Comparison of ENCODE assay signal across 8 cellular contexts in genomic region chr1:226702957-226703831, GRCh38. TPM values are rescaled to one million over a fixed set of nuclear protein-coding genes. Genes with fewer than 3 reads are reported as not detected.
DNase-seq lines count a peak whose midpoint lies in the region; ATAC-seq lines count a peak whose summit lies in the region.

No MANE protein-coding gene starts in this region.

- H4K8ac ChIP-seq in mesenchymal stem cell (ENCODE audit: low read length), result peak overlapping the region; percentile 96

- H3K27me3 Mint-ChIP-seq in activated CD8-positive, alpha-beta T cell treated with anti-CD3 and anti-CD28 coated beads, Interleukin-2, amount 10 ng/mL, durations not matched to agents 7 days and 5 days (ENCODE audit: low read depth), result no peaks in the 10 kb centered on the region

- H3K79me2 ChIP-seq in ACC112 (ENCODE audit: control insufficient read depth, insufficient read depth, low read length, unreplicated experiment), result no peaks in the 10 kb centered on the region

- H2BK5ac ChIP-seq in mesenchymal stem cell (ENCODE audit: low read depth, low read length, poor library complexity, severe bottlenecking), result peak overlapping the region; percentile 62

- H3K18ac ChIP-seq in mesenchymal stem cell (ENCODE audit: low read depth in 1 of 2, low read length in 2 of 2), result peak overlapping the region; percentile 99

- peaks cover 20% of the 10 kb centered on the region for H3K4me1 ChIP-seq in ACC112 (ENCODE audit: control insufficient read depth, insufficient read depth, low read length, unreplicated experiment)
- H3K4me1 ChIP-seq in effector memory CD4-positive, alpha-beta T cell (ENCODE audit: control insufficient read depth, insufficient read depth, low read length, poor library complexity, severe bottlenecking), result peaks cover 56% of the 10 kb centered on the region
- H3K4me1 ChIP-seq in mesenchymal stem cell (ENCODE audit: control insufficient read depth, insufficient read depth, low read depth, low read length), result peaks cover 6% of the 10 kb centered on the region

- H3K4ac ChIP-seq in mesenchymal stem cell (ENCODE audit: low read depth in 1 of 2, low read length in 2 of 2), result peak overlapping the region; percentile 96 to 99

- H3K36me3 Mint-ChIP-seq in activated CD8-positive, alpha-beta T cell treated with anti-CD3 and anti-CD28 coated beads, Interleukin-2, amount 10 ng/mL, durations not matched to agents 7 days and 5 days (ENCODE audit: low read depth), result peaks cover 59% of the 10 kb centered on the region

- H3K79me1 ChIP-seq in mesenchymal stem cell (replicated peaks; ENCODE audit: low read length, poor library complexity, severe bottlenecking), result peaks cover 22% of the 10 kb centered on the region

- no peak overlapping the region for H2AK5ac ChIP-seq in mesenchymal stem cell (ENCODE audit: low read length, severe bottlenecking)

- CTCF ChIA-PET in activated CD8-positive, alpha-beta T cell treated with anti-CD3 and anti-CD28 coated beads, Interleukin-2, amount 10 ng/mL, durations not matched to agents 7 days and 5 days (lab: Charles Lee), result interaction anchor here (0.7 to 1.7 kb wide), 11 partner anchors 9 to 125 kb away, joined by 3 to 6 read pairs (median 4); no protein-coding TSS in a partner anchor

- WGBS in mesenchymal stem cell, result 3% methylated on average over 54 of the region's 62 CpGs

- H2AFZ ChIP-seq in ACC112 (ENCODE audit: low read length, unreplicated experiment), result peak overlapping the region; percentile 96
- peak overlapping the region; percentile 96 for H2AFZ ChIP-seq in mesenchymal stem cell (ENCODE audit: low read depth, low read length)

- peak overlapping the region; percentile 77 for H3K27ac Mint-ChIP-seq in activated CD8-positive, alpha-beta T cell treated with anti-CD3 and anti-CD28 coated beads, Interleukin-2, amount 10 ng/mL, durations not matched to agents 7 days and 5 days

- H3K36me3 ChIP-seq in ACC112 (ENCODE audit: insufficient read depth, low read length) (no peaks in the 10 kb centered on the region), mesenchymal stem cell (ENCODE audit: control insufficient read depth in 1 of 2, insufficient read depth in 2 of 2, low read depth in 1 of 2, low read length in 2 of 2) (peaks cover 5 to 8% of the 10 kb centered on the region in 2 experiments)
- H3K36me3 ChIP-seq in effector memory CD4-positive, alpha-beta T cell (ENCODE audit: control insufficient read depth, insufficient read depth, low read length), result peaks cover 30% of the 10 kb centered on the region

- peak overlapping the region; percentile 86 for H2BK120ac ChIP-seq in mesenchymal stem cell (ENCODE audit: low read depth, low read length)

- H3K4me3 ChIP-seq in ACC112 (ENCODE audit: low read depth, low read length) (peak overlapping the region; percentile 90), mesenchymal stem cell (ENCODE audit: insufficient read depth in 1 of 2, low read depth in 1 of 2, low read length in 2 of 2) (peak overlapping the region; percentile 75 to 76)
- peak overlapping the region; percentile 44 for H3K4me3 ChIP-seq in effector memory CD4-positive, alpha-beta T cell (ENCODE audit: insufficient read depth, low read depth, low read length, poor library complexity, severe bottlenecking)

- peak overlapping the region; percentile 98 for H4K91ac ChIP-seq in mesenchymal stem cell (ENCODE audit: low read length)

- peak overlapping the region; percentile 92 for H3K27ac ChIP-seq in ACC112 (ENCODE audit: low read depth, low read length)
- peak overlapping the region; percentile 90 for H3K27ac ChIP-seq in effector memory CD4-positive, alpha-beta T cell (ENCODE audit: insufficient read depth, low read length, poor library complexity, severe bottlenecking)
- peak overlapping the region; percentile 96 for H3K27ac ChIP-seq in mesenchymal stem cell (ENCODE audit: low read length, poor library complexity, severe bottlenecking)

- H3K9me3 Mint-ChIP-seq in activated CD8-positive, alpha-beta T cell treated with anti-CD3 and anti-CD28 coated beads, Interleukin-2, amount 10 ng/mL, durations not matched to agents 7 days and 5 days (ENCODE audit: insufficient read depth), result no peaks in the 10 kb centered on the region

- peak overlapping the region; percentile 4 to 18 for H2BK12ac ChIP-seq in mesenchymal stem cell (ENCODE audit: low read length in 2 of 2)

- POLR2A ChIA-PET in activated CD8-positive, alpha-beta T cell treated with anti-CD3 and anti-CD28 coated beads, Interleukin-2, amount 10 ng/mL, durations not matched to agents 7 days and 5 days (lab: Charles Lee), result interaction anchor here (0.6 to 2.5 kb wide), 10 partner anchors 10 to 1138 kb away, joined by 3 to 17 read pairs (median 4); no protein-coding TSS in a partner anchor

- H3K14ac ChIP-seq in mesenchymal stem cell (ENCODE audit: low read length in 2 of 2), result peak overlapping the region in 1 of 2 experiments; percentile 97

- H3K4me1 Mint-ChIP-seq in activated CD8-positive, alpha-beta T cell treated with anti-CD3 and anti-CD28 coated beads, Interleukin-2, amount 10 ng/mL, durations not matched to agents 7 days and 5 days (ENCODE audit: low read depth), result peaks cover 59% of the 10 kb centered on the region

- H3K9ac ChIP-seq in mesenchymal stem cell (ENCODE audit: low read length), result peak overlapping the region; percentile 95

- H3K23ac ChIP-seq in mesenchymal stem cell (ENCODE audit: low read length in 2 of 2), result peak overlapping the region in 1 of 2 experiments; percentile 97

- H3K27me3 ChIP-seq in ACC112 (ENCODE audit: insufficient read depth, low read length) (no peaks in the 10 kb centered on the region), mesenchymal stem cell (ENCODE audit: control insufficient read depth in 1 of 2, insufficient read depth in 1 of 2, low read length in 2 of 2) (no peaks in the 10 kb centered on the region)
- H3K27me3 ChIP-seq in effector memory CD4-positive, alpha-beta T cell (replicated peaks; ENCODE audit: control insufficient read depth, insufficient read depth, low read length, poor library complexity, severe bottlenecking), result no peaks in the 10 kb centered on the region

- H2BK15ac ChIP-seq in mesenchymal stem cell (ENCODE audit: low read depth, poor library complexity, severe bottlenecking), result peak overlapping the region; percentile 95

- DNase-seq in NCI-H510A treated with DMSO at 0.1 percent for 48 hours (lab: John Stamatoyannopoulos, UW) (peak; percentile 46), mesenchymal stem cell (peak; percentile 70)
- DNase-seq in activated CD8-positive, alpha-beta T cell treated with anti-CD3 and anti-CD28 coated beads, Interleukin-2, amount 10 ng/mL, durations not matched to agents 7 days and 5 days, result peak; percentile 77
- peak; percentile 75 to 77 (median 77) for DNase-seq in effector memory CD4-positive, alpha-beta T cell
- peak; percentile 66 for DNase-seq in stimulated activated CD8-positive, alpha-beta memory T cell treated with anti-CD3 and anti-CD28 coated beads, Interleukin-12 subunit alpha, Interleukin-12 subunit beta, amount 100 ng/mL, for 24 hours (ENCODE audit: extremely low read depth)

- no peaks in the 10 kb centered on the region for H3K9me3 ChIP-seq in effector memory CD4-positive, alpha-beta T cell (ENCODE audit: control insufficient read depth, low read length)
- H3K9me3 ChIP-seq in mesenchymal stem cell (ENCODE audit: control insufficient read depth, low read length), result no peaks in the 10 kb centered on the region

- ATAC-seq in GM18520 (IDR thresholded peaks at IDR 0.05; ENCODE audit: unreplicated experiment) (peak; percentile 64), HG03066 (IDR thresholded peaks at IDR 0.05; ENCODE audit: low read depth, unreplicated experiment) (peak; percentile 70)
- peak; percentile 82 for ATAC-seq in activated CD8-positive, alpha-beta T cell treated with anti-CD3 and anti-CD28 coated beads, Interleukin-2, amount 10 ng/mL, durations not matched to agents 7 days and 5 days

- peak overlapping the region; percentile 71 for H3K4me3 Mint-ChIP-seq in activated CD8-positive, alpha-beta T cell treated with anti-CD3 and anti-CD28 coated beads, Interleukin-2, amount 10 ng/mL, durations not matched to agents 7 days and 5 days

- H3K4me2 ChIP-seq in mesenchymal stem cell (ENCODE audit: low read length, poor library complexity, severe bottlenecking), result peak overlapping the region; percentile 76

RNA-seq across cellular contexts. Expression of gene ITPKB, which starts 35.9 kb away (rescaled TPM):
- total RNA-seq in activated CD8-positive, alpha-beta T cell treated with anti-CD3 and anti-CD28 coated beads, Interleukin-2, amount 10 ng/mL, durations not matched to agents 7 days and 5 days, result 10 to 100 TPM; 47.0 to 47.4 TPM
- 8.1 TPM for polyA plus RNA-seq in mesenchymal stem cell (2013, experiment 1 of 2)
- polyA plus RNA-seq in mesenchymal stem cell (2013, experiment 2 of 2), result 8.0 TPM

Comparison
In these comparisons a context has a peak if more than half of its experiments do, and no peak if none do; other contexts are left out.
1. Peak in every context shown above with its lines: DNase-seq, ATAC-seq, H3K4me3 ChIP-seq and H3K27ac ChIP-seq.